In genomic region chr9:121817476-121817875, GRCh38 we compare ENCODE assay signal across 22 cellular contexts.
A peak's percentile ranks its signal among the peaks of the same experiment; 100 is the strongest.
DNase-seq lines count a peak whose midpoint lies in the region; ATAC-seq and TF ChIP-seq lines count a peak whose summit lies in the region.
"Had no signal": no experiment of that assay in that cellular context is flagged by ENCODE, and none has a peak within 500 bp of the region (broad histone marks: within the 10 kb centered on the region; RNA-seq: fewer than 3 reads in every experiment).

No MANE protein-coding gene starts in this region.

- H2AFZ ChIP-seq in neural progenitor cell (replicated peaks): no peak overlapping the region
- H2AFZ ChIP-seq: GM23248 had no signal

- H3K4me3 ChIP-seq in endodermal cell (ENCODE audit: low read length): no peak overlapping the region
- no peak overlapping the region for H3K4me3 ChIP-seq in neural progenitor cell
- H3K4me3 ChIP-seq: BLaER1, GM12878, GM23248, HAP-1 had no signal

- peaks cover 23% of the 10 kb centered on the region for H3K4me1 Mint-ChIP-seq in endodermal cell
- H3K4me1 Mint-ChIP-seq in neural progenitor cell: peaks cover 85% of the 10 kb centered on the region
- H3K4me1 Mint-ChIP-seq: CD4-positive, CD25-positive, alpha-beta regulatory T cell had no signal

- no peak for ATAC-seq in left ventricle myocardium superior
- no peak for ATAC-seq in HG02759 (IDR thresholded peaks at IDR 0.05; ENCODE audit: unreplicated experiment)
- ATAC-seq: CD8-positive, alpha-beta T cell; GM12878 had no signal

- no peak overlapping the region for H3K4me2 ChIP-seq in neural progenitor cell
- H3K4me2 ChIP-seq: BLaER1 had no signal

- H3K9me3 Mint-ChIP-seq in endodermal cell (no peaks in the 10 kb centered on the region), neural progenitor cell (no peaks in the 10 kb centered on the region)
- H3K9me3 Mint-ChIP-seq: CD4-positive, CD25-positive, alpha-beta regulatory T cell; CD8-positive, alpha-beta T cell; HFFc6 had no signal

- intact Hi-C loops in cardiac septum (cut with DNase I): no loop called here
- intact Hi-C loops in left ventricle myocardium superior (cut with micrococcal nuclease): no loop called here

- H3K27ac ChIP-seq in endodermal cell (ENCODE audit: low read depth, low read length) (no peak overlapping the region), neural progenitor cell (no peak overlapping the region)
- H3K27ac ChIP-seq: 22Rv1, BLaER1, C4-2B, GM23248 had no signal

- H3K4me1 ChIP-seq in endodermal cell (ENCODE audit: control insufficient read depth, insufficient read depth, low read length) (peaks cover 3% of the 10 kb centered on the region), neural progenitor cell (peaks cover 44% of the 10 kb centered on the region)

- no peak overlapping the region for H3K27ac Mint-ChIP-seq in endodermal cell
- H3K27ac Mint-ChIP-seq in neural progenitor cell: peak overlapping the region; percentile 46
- H3K27ac Mint-ChIP-seq: B cell; CD4-positive, CD25-positive, alpha-beta regulatory T cell; CD8-positive, alpha-beta T cell; HFFc6 had no signal

- peaks cover 14% of the 10 kb centered on the region for H3F3A ChIP-seq in neural progenitor cell (ENCODE audit: low read depth)

- H4K20me1 ChIP-seq in neural progenitor cell (ENCODE audit: low read depth): no peaks in the 10 kb centered on the region
- H4K20me1 ChIP-seq: BLaER1 had no signal

- DNase-seq in cardiac septum (ENCODE audit: low spot score) (peak; percentile 41), left ventricle myocardium superior (no peak), endodermal cell (peak; percentile 54), neural progenitor cell (ENCODE audit: low spot score) (no peak), NCI-H446 (lab: John Stamatoyannopoulos, UW) (no peak), foreskin melanocyte (no peak)
- DNase-seq in effector CD8-positive, alpha-beta T cell (lab: John Stamatoyannopoulos, UW): no peak
- DNase-seq: Caco-2; CD4-positive, CD25-positive, alpha-beta regulatory T cell; CD8-positive, alpha-beta T cell; DMS153; DND-41; GDM1; GM23248; HFFc6 had no signal

- peaks cover 70% of the 10 kb centered on the region for H3K27me3 Mint-ChIP-seq in endodermal cell (ENCODE audit: insufficient read depth)
- peaks cover 22% of the 10 kb centered on the region for H3K27me3 Mint-ChIP-seq in neural progenitor cell (ENCODE audit: insufficient read depth, low read depth)
- H3K27me3 Mint-ChIP-seq: B cell; CD4-positive, CD25-positive, alpha-beta regulatory T cell had no signal

- H3K36me3 Mint-ChIP-seq in endodermal cell (ENCODE audit: low read depth) (no peaks in the 10 kb centered on the region), neural progenitor cell (no peaks in the 10 kb centered on the region)
- H3K36me3 Mint-ChIP-seq: CD4-positive, CD25-positive, alpha-beta regulatory T cell; CD8-positive, alpha-beta T cell had no signal

- no peak overlapping the region for H3K9ac ChIP-seq in endodermal cell (ENCODE audit: extremely low read depth, low read length, poor library complexity, severe bottlenecking)
- no peak overlapping the region for H3K9ac ChIP-seq in neural progenitor cell
- H3K9ac ChIP-seq: BLaER1, GM23248 had no signal

- no peaks in the 10 kb centered on the region for H3K9me3 ChIP-seq in endodermal cell (ENCODE audit: control insufficient read depth, low read length)
- no peaks in the 10 kb centered on the region for H3K9me3 ChIP-seq in neural progenitor cell (ENCODE audit: low read depth)
- H3K9me3 ChIP-seq: BLaER1, Caco-2, HAP-1 had no signal

- H3K27me3 ChIP-seq in endodermal cell (ENCODE audit: control insufficient read depth, insufficient read depth, low read length, poor library complexity, severe bottlenecking): peaks cover 93% of the 10 kb centered on the region
- H3K27me3 ChIP-seq in neural progenitor cell: no peaks in the 10 kb centered on the region
- H3K27me3 ChIP-seq: BLaER1 had no signal

- H3K4me3 Mint-ChIP-seq in endodermal cell: no peak overlapping the region
- no peak overlapping the region for H3K4me3 Mint-ChIP-seq in neural progenitor cell
- H3K4me3 Mint-ChIP-seq: B cell; CD4-positive, CD25-positive, alpha-beta regulatory T cell; CD8-positive, alpha-beta T cell; HFFc6 had no signal

- H3K36me3 ChIP-seq in endodermal cell (ENCODE audit: control insufficient read depth, insufficient read depth, low read length) (no peaks in the 10 kb centered on the region), neural progenitor cell (no peaks in the 10 kb centered on the region)
- H3K36me3 ChIP-seq: BLaER1, HAP-1 had no signal

- WGBS in endodermal cell (ENCODE audit: insufficient coverage in 1 of 2, insufficient read length in 1 of 2), 2 experiments: 82 to 94% methylated on average over 6 to 9 of the region's 9 CpGs

- TF ChIP-seq CTCF in endodermal cell (conservative IDR thresholded peaks at IDR 0.05) (no peak), neural progenitor cell (IDR thresholded peaks at IDR 0.05) (no peak)

- no peaks in the 10 kb centered on the region for H3K79me2 ChIP-seq in neural progenitor cell (ENCODE audit: low read depth)

Comparison
In these comparisons a context has a peak if more than half of its experiments do, and no peak if none do; other contexts are left out.
1. DNase-seq: peak in cardiac septum (single experiment) and endodermal cell (single experiment); none in left ventricle myocardium superior (single experiment), neural progenitor cell (single experiment), NCI-H446 (0 of 2), effector CD8-positive, alpha-beta T cell (single experiment) and foreskin melanocyte (single experiment).